16 cellular contexts compared by ENCODE assay signal in the genomic region with DNA sequence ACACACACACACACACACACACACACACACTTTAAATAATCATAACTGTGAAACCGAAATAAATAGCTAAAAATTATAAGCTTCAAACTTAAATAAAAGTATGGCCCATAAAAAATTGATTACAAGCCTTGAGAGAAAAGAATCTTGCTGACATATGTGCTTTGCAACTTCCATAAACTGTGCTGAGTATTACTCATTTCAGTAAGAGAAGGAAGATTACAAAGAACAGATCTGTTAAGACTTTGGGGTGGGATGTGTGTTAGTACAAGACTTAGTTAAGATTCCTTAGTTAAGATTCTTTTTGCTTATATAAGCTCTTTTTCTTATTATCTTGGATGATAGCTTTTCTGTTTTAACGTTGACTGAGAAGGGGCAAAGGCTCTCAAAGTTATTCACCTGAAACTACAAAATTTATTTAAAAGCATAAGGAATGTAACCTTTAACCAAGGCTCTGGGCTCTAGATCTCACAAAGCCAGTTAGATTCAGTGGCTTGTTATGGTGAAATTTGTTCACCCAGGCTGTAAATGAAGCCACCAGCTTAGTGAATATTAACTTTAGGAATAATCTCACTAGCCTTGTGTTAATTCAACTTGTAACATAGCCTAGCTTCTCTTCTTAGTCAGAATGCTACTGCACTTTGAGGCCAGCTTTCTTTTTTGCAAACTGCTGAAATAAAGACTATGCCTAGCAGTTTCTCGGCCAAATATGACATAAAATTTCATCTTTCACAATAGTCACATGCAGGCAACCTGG. TPM values are rescaled to one million over a fixed set of nuclear protein-coding genes. Genes with fewer than 3 reads are reported as not detected.
A peak's percentile ranks its signal among the peaks of the same experiment; 100 is the strongest.
DNase-seq lines count a peak whose midpoint lies in the region; ATAC-seq and TF ChIP-seq lines count a peak whose summit lies in the region.
"Had no signal": no experiment of that assay in that cellular context is flagged by ENCODE, and none has a peak within 500 bp of the region (broad histone marks: within the 10 kb centered on the region; RNA-seq: fewer than 3 reads in every experiment).

No MANE protein-coding gene starts in this region.

- H3K27ac Mint-ChIP-seq in activated naive CD4-positive, alpha-beta T cell treated with anti-CD3 and anti-CD28 coated beads, Interleukin-2, amount 50 U/mL, for 72 hours: no peak overlapping the region
- no peak overlapping the region for H3K27ac Mint-ChIP-seq in activated CD8-positive, alpha-beta T cell treated with anti-CD3 and anti-CD28 coated beads for 36 hours
- H3K27ac Mint-ChIP-seq: CD8-positive, alpha-beta T cell; stimulated activated naive CD8-positive, alpha-beta T cell treated with anti-CD3 and anti-CD28 coated beads, Interleukin-15, amount 100 ng/mL, for 72 hours had no signal

- H3K4me1 Mint-ChIP-seq in activated CD8-positive, alpha-beta T cell treated with anti-CD3 and anti-CD28 coated beads for 36 hours (ENCODE audit: low read depth): no peaks in the 10 kb centered on the region

- H3K4me1 ChIP-seq in ascending aorta: peaks cover 0 to 15% of the 10 kb centered on the region in 2 donors
- H3K4me1 ChIP-seq: lower lobe of right lung had no signal

- intact Hi-C loops in activated CD8-positive, alpha-beta T cell treated with anti-CD3 and anti-CD28 coated beads for 36 hours (cut with micrococcal nuclease): no loop called here
- intact Hi-C loops in ascending aorta (cut with DNase I): no loop called here

- H3K9me3 ChIP-seq in ascending aorta: no peaks in the 10 kb centered on the region
- H3K9me3 ChIP-seq: lower lobe of right lung had no signal

- no peak overlapping the region for H3K27ac ChIP-seq in ascending aorta
- H3K27ac ChIP-seq: brain microvascular endothelial cell, lower lobe of right lung had no signal

- peak; percentile 47 for ATAC-seq in GM19025 (IDR thresholded peaks at IDR 0.05; ENCODE audit: low read depth, unreplicated experiment)
- peak; percentile 69 for ATAC-seq in SK-N-SH treated with all-trans-retinoic acid at 6 μM for 48 hours
- no peak for ATAC-seq in activated naive CD4-positive, alpha-beta T cell treated with anti-CD3 and anti-CD28 coated beads, Interleukin-2, amount 50 U/mL, for 72 hours
- no peak for ATAC-seq in activated CD8-positive, alpha-beta T cell treated with anti-CD3 and anti-CD28 coated beads for 36 hours
- ATAC-seq: CD8-positive, alpha-beta T cell; lower lobe of right lung; stimulated activated naive CD8-positive, alpha-beta T cell treated with anti-CD3 and anti-CD28 coated beads, Interleukin-15, amount 100 ng/mL, for 72 hours had no signal

- POLR2A ChIA-PET in activated CD8-positive, alpha-beta T cell treated with anti-CD3 and anti-CD28 coated beads for 36 hours (lab: Charles Lee): no interaction called here

- no peaks in the 10 kb centered on the region for H3K9me3 Mint-ChIP-seq in activated naive CD4-positive, alpha-beta T cell treated with anti-CD3 and anti-CD28 coated beads, Interleukin-2, amount 50 U/mL, for 72 hours
- no peaks in the 10 kb centered on the region for H3K9me3 Mint-ChIP-seq in activated CD8-positive, alpha-beta T cell treated with anti-CD3 and anti-CD28 coated beads for 36 hours
- H3K9me3 Mint-ChIP-seq: CD8-positive, alpha-beta T cell had no signal

- H3K36me3 ChIP-seq in ascending aorta: no peaks in the 10 kb centered on the region
- H3K36me3 ChIP-seq: brain microvascular endothelial cell, lower lobe of right lung had no signal

- no peak for TF ChIP-seq CTCF in foreskin fibroblast (IDR thresholded peaks at IDR 0.05; ENCODE audit: low read depth, low read length)
- no peak for TF ChIP-seq CTCF in activated CD8-positive, alpha-beta T cell treated with anti-CD3 and anti-CD28 coated beads for 36 hours (IDR thresholded peaks at IDR 0.05)
- TF ChIP-seq CTCF in ascending aorta (IDR thresholded peaks at IDR 0.05): no peak

- H3K4me3 Mint-ChIP-seq in activated CD8-positive, alpha-beta T cell treated with anti-CD3 and anti-CD28 coated beads for 36 hours: no peak overlapping the region
- H3K4me3 Mint-ChIP-seq: CD8-positive, alpha-beta T cell; stimulated activated naive CD8-positive, alpha-beta T cell treated with anti-CD3 and anti-CD28 coated beads, Interleukin-15, amount 100 ng/mL, for 72 hours had no signal

- H3K36me3 Mint-ChIP-seq in activated naive CD4-positive, alpha-beta T cell treated with anti-CD3 and anti-CD28 coated beads, Interleukin-2, amount 50 U/mL, for 72 hours: no peaks in the 10 kb centered on the region
- H3K36me3 Mint-ChIP-seq in activated CD8-positive, alpha-beta T cell treated with anti-CD3 and anti-CD28 coated beads for 36 hours (ENCODE audit: low read depth): no peaks in the 10 kb centered on the region
- H3K36me3 Mint-ChIP-seq: CD8-positive, alpha-beta T cell had no signal

- H3K4me3 ChIP-seq in foreskin fibroblast (ENCODE audit: low read depth in 1 of 2, low read length in 2 of 2) (no peak overlapping the region), ascending aorta (no peak overlapping the region)
- H3K4me3 ChIP-seq: lower lobe of right lung had no signal

- peak; percentile 16 to 48 for DNase-seq in foreskin fibroblast
- DNase-seq in activated naive CD4-positive, alpha-beta T cell treated with anti-CD3 and anti-CD28 coated beads, Interleukin-2, amount 50 U/mL, for 72 hours (ENCODE audit: low spot score in 2 of 2): no peak
- DNase-seq in activated CD8-positive, alpha-beta T cell treated with anti-CD3 and anti-CD28 coated beads for 36 hours: no peak
- no peak for DNase-seq in ascending aorta (ENCODE audit: low spot score in 2 of 2)
- no peak for DNase-seq in iPS-NIHi11 (ENCODE audit: low spot score)
- DNase-seq: activated CD4-positive, alpha-beta T cell treated with anti-CD3 and anti-CD28 coated beads, Interleukin-2, amount 50 U/mL, for 48 hours; brain microvascular endothelial cell; CD8-positive, alpha-beta T cell; hypothalamus; lower lobe of right lung; NCI-H187; NCI-H69; stimulated activated naive CD8-positive, alpha-beta T cell treated with anti-CD3 and anti-CD28 coated beads, Interleukin-15, amount 100 ng/mL, for 72 hours; T1000 had no signal

- CTCF ChIA-PET in activated CD8-positive, alpha-beta T cell treated with anti-CD3 and anti-CD28 coated beads for 36 hours (lab: Charles Lee): interaction anchor here (0.7 to 1.3 kb wide), 4 partner anchors 9 to 24 kb away, joined by 3 to 4 read pairs (median 3); no protein-coding TSS in a partner anchor

- no peaks in the 10 kb centered on the region for H3K27me3 ChIP-seq in ascending aorta
- H3K27me3 ChIP-seq: brain microvascular endothelial cell had no signal

- no peaks in the 10 kb centered on the region for H3K27me3 Mint-ChIP-seq in activated CD8-positive, alpha-beta T cell treated with anti-CD3 and anti-CD28 coated beads for 36 hours
- H3K27me3 Mint-ChIP-seq: stimulated activated naive CD8-positive, alpha-beta T cell treated with anti-CD3 and anti-CD28 coated beads, Interleukin-15, amount 100 ng/mL, for 72 hours had no signal

TF ChIP-seq in SK-N-SH treated with all-trans-retinoic acid at 6 μM for 48 hours, 23 proteins besides CTCF, POLR2A, EP300 and RAD21:
- TF ChIP-seq ARNTL (CRISPR knock-in tag; IDR thresholded peaks at IDR 0.05; ENCODE audit: borderline replicate concordance, low read depth) (no peak), ZC3H10 (CRISPR knock-in tag; IDR thresholded peaks at IDR 0.05) (no peak), GLIS3 (CRISPR knock-in tag; IDR thresholded peaks at IDR 0.05) (no peak), RARB (CRISPR knock-in tag; IDR thresholded peaks at IDR 0.05) (no peak), TCF4 (CRISPR knock-in tag; IDR thresholded peaks at IDR 0.05; ENCODE audit: borderline replicate concordance) (no peak), ZFP3 (CRISPR knock-in tag; IDR thresholded peaks at IDR 0.05) (no peak), ZNF70 (CRISPR knock-in tag; IDR thresholded peaks at IDR 0.05) (no peak), ZFP30 (CRISPR knock-in tag; IDR thresholded peaks at IDR 0.05) (no peak), ZNF565 (CRISPR knock-in tag; conservative IDR thresholded peaks at IDR 0.05; ENCODE audit: low read depth) (no peak), ZNF8 (CRISPR knock-in tag; IDR thresholded peaks at IDR 0.05) (no peak), CSDC2 (CRISPR knock-in tag; IDR thresholded peaks at IDR 0.05) (no peak)
- TF ChIP-seq, protein P1, sequence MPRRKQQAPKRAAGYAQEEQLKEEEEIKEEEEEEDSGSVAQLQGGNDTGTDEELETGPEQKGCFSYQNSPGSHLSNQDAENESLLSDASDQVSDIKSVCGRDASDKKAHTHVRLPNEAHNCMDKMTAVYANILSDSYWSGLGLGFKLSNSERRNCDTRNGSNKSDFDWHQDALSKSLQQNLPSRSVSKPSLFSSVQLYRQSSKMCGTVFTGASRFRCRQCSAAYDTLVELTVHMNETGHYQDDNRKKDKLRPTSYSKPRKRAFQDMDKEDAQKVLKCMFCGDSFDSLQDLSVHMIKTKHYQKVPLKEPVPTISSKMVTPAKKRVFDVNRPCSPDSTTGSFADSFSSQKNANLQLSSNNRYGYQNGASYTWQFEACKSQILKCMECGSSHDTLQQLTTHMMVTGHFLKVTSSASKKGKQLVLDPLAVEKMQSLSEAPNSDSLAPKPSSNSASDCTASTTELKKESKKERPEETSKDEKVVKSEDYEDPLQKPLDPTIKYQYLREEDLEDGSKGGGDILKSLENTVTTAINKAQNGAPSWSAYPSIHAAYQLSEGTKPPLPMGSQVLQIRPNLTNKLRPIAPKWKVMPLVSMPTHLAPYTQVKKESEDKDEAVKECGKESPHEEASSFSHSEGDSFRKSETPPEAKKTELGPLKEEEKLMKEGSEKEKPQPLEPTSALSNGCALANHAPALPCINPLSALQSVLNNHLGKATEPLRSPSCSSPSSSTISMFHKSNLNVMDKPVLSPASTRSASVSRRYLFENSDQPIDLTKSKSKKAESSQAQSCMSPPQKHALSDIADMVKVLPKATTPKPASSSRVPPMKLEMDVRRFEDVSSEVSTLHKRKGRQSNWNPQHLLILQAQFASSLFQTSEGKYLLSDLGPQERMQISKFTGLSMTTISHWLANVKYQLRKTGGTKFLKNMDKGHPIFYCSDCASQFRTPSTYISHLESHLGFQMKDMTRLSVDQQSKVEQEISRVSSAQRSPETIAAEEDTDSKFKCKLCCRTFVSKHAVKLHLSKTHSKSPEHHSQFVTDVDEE (CRISPR knock-in tag; IDR thresholded peaks at IDR 0.05): no peak

RNA-seq across cellular contexts. Expression of gene ARSJ, which starts 58.2 kb away (rescaled TPM):
- total RNA-seq in activated naive CD4-positive, alpha-beta T cell treated with anti-CD3 and anti-CD28 coated beads, Interleukin-2, amount 50 U/mL, for 72 hours: under 1 TPM in 1 of 2 donors, not detected in 1; 0.14 TPM
- not detected for total RNA-seq in activated CD8-positive, alpha-beta T cell treated with anti-CD3 and anti-CD28 coated beads for 36 hours
- total RNA-seq in ascending aorta: 14.6 TPM
- total RNA-seq: CD8-positive, alpha-beta T cell had no signal

Comparison
In these comparisons a context has a peak if more than half of its experiments do, and no peak if none do; other contexts are left out.
1. ATAC-seq: peak in GM19025 (single experiment) and SK-N-SH treated with all-trans-retinoic acid at 6 μM for 48 hours (single experiment); none in activated naive CD4-positive, alpha-beta T cell treated with anti-CD3 and anti-CD28 coated beads, Interleukin-2, amount 50 U/mL, for 72 hours (0 of 2) and activated CD8-positive, alpha-beta T cell treated with anti-CD3 and anti-CD28 coated beads for 36 hours (single experiment).
2. DNase-seq: peak in foreskin fibroblast (2 of 2); none in activated naive CD4-positive, alpha-beta T cell treated with anti-CD3 and anti-CD28 coated beads, Interleukin-2, amount 50 U/mL, for 72 hours (0 of 2), activated CD8-positive, alpha-beta T cell treated with anti-CD3 and anti-CD28 coated beads for 36 hours (single experiment), ascending aorta (0 of 2) and iPS-NIHi11 (single experiment).
3. RNA of gene ARSJ, which starts 58.2 kb away (total RNA-seq): 14.6 TPM in ascending aorta (single experiment); 0.14 TPM in activated naive CD4-positive, alpha-beta T cell treated with anti-CD3 and anti-CD28 coated beads, Interleukin-2, amount 50 U/mL, for 72 hours and not detected in activated CD8-positive, alpha-beta T cell treated with anti-CD3 and anti-CD28 coated beads for 36 hours; every median in the first group is over 10 times any median in the second.